Comparison of ENCODE assay signal across 8 cellular contexts in the genomic region with DNA sequence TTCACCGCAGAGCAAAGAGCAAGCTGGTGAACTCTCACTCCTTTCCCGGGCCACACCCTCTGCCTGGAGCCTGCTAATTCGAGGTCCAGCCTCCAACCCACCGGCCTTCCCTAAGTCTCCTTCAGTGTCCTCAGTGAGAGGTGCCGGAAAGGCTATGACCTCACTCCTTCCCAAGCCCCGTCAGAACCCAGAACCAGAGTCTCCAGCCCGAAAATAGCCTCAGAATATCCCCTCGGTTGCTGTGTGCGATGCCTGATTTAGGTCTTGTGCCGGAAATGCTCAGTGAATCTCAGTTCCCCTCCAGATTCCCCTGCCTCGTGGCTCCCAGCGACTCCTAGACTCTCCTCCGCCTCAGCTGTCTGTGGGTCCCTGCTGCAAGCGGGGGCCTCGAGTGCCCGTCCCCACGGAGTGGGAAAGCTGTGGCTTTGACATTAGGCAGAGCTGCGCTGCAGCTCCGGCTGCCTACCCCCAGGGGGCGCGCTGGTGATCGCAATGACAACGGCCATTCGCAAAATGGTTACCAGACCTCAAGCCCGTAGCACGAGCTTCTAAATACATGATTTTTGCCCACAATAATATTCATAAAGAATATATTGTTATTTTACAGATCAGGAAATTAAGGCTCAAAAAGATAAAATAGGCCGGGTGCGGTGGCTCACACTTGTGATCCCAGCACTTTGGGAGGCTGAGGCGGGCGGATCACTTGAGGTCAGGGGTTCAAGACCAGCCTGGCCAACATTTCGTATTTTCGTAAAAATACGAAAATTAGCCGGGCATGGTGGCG. TPM values are rescaled to one million over a fixed set of nuclear protein-coding genes. Genes with fewer than 3 reads are reported as not detected.
DNase-seq lines count a peak whose midpoint lies in the region; ATAC-seq and TF ChIP-seq lines count a peak whose summit lies in the region.

No MANE protein-coding gene starts in this region.

- no peaks in the 10 kb centered on the region for H3K27me3 ChIP-seq in MG63

- no peak for ATAC-seq in HG02884 (IDR thresholded peaks at IDR 0.05; ENCODE audit: unreplicated experiment)
- ATAC-seq in GM18873 (IDR thresholded peaks at IDR 0.05; ENCODE audit: low FRiP score, unreplicated experiment) = no peak

- H3K36me3 ChIP-seq in MG63 = no peaks in the 10 kb centered on the region

- no peaks in the 10 kb centered on the region for H3K9me3 ChIP-seq in MG63

- peak; percentile 98 for TF ChIP-seq CTCF in GM12864 (IDR thresholded peaks at IDR 0.05; ENCODE audit: low read depth, low read length, missing control alignments)
- peak; percentile 99 for TF ChIP-seq CTCF in cardiac fibroblast (IDR thresholded peaks at IDR 0.05; ENCODE audit: low read depth, low read length)

- no peak overlapping the region; the same call in 1 of the 2 replicates for H3K4me3 ChIP-seq in GM12864 (ENCODE audit: low read depth, low read length)
- peak overlapping the region; percentile 24; the same call in 1 of the 2 replicates for H3K4me3 ChIP-seq in MG63
- H3K4me3 ChIP-seq in cardiac fibroblast (replicated peaks in 1 of 2; ENCODE audit: low read depth in 2 of 2, low read length in 2 of 2) = peak overlapping the region in 1 of 2 donors; percentile 36

- DNase-seq in GM12864 (ENCODE audit: low read depth) (no peak), MG63 (peak; percentile 49), cardiac fibroblast (ENCODE audit: low read depth in 2 of 2) (peak; percentile 70 to 89), islet precursor cell (peak; percentile 79)
- DNase-seq in activated CD4-positive, CD25-positive, alpha-beta regulatory T cell (lab: John Stamatoyannopoulos, UW) = peak; percentile 36 to 66 (median 46)
- DNase-seq in stimulated activated CD4-positive, alpha-beta T cell treated with anti-CD3 and anti-CD28 coated beads, Interleukin-15, amount 100 ng/mL, for 1 hour (ENCODE audit: low read depth in 1 of 2, low spot score in 1 of 2) = peak; percentile 47 to 66

RNA-seq across cellular contexts. Expression of gene BNIP5, which starts 4.2 kb away (rescaled TPM):
- total RNA-seq in MG63 (2014; rRNA removed; shearing (Covaris generic); ENCODE audit: low replicate concordance) = not detected in 2 replicates

RNA-seq across cellular contexts. Expression of gene ETV7, which starts 46.6 kb away (rescaled TPM):
- 0.82 TPM in 1 of 2 replicates, not detected in the other for total RNA-seq in MG63 (2014; rRNA removed; shearing (Covaris generic); ENCODE audit: low replicate concordance)
